ENCODE assay signal across 18 cellular contexts in the genomic region with DNA sequence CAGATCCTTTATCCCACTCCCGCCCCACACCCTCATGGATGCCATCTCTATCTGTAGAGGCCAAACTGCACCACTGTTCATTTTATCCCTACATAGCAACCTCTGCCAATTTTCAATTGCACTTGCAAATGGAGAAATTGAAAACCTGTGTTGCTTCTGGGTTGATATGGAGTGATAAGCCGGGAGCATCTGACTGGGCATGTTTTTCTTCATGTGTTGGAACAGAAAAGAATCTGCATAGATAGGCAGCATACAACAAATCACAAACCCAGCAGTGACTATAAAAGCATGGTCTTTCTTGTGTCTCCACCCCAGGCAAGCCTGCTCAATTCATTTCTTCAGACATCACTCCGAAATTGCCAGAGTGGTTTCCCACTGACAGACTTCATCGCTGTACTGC.
A peak's percentile ranks its signal among the peaks of the same experiment; 100 is the strongest.
DNase-seq lines count a peak whose midpoint lies in the region; ATAC-seq and TF ChIP-seq lines count a peak whose summit lies in the region.
"Had no signal": no experiment of that assay in that cellular context is flagged by ENCODE, and none has a peak within 500 bp of the region (broad histone marks: within the 10 kb centered on the region; RNA-seq: fewer than 3 reads in every experiment).

No MANE protein-coding gene starts in this region.

- H3K18ac ChIP-seq in mesenchymal stem cell (ENCODE audit: low read depth in 1 of 2, low read length in 2 of 2) (no peak overlapping the region), H9 (ENCODE audit: insufficient read length, low read depth, low read length) (no peak overlapping the region)

- H3K9me3 Mint-ChIP-seq in H9, result no peaks in the 10 kb centered on the region
- H3K9me3 Mint-ChIP-seq in CD8-positive, alpha-beta T cell, result no peaks in the 10 kb centered on the region

- peaks cover 15% of the 10 kb centered on the region for H3K4me1 ChIP-seq in BE2C
- H3K4me1 ChIP-seq in SK-N-SH (ENCODE audit: control insufficient read depth in 1 of 2, insufficient read depth in 2 of 2, low read depth in 1 of 2, low read length in 1 of 2), result peaks cover 0 to 14% of the 10 kb centered on the region in 2 experiments; a peak in 2 of 4 replicates
- peaks cover 1% of the 10 kb centered on the region for H3K4me1 ChIP-seq in mesenchymal stem cell (ENCODE audit: control insufficient read depth, insufficient read depth, low read depth, low read length)
- H3K4me1 ChIP-seq in H9 (ENCODE audit: insufficient read depth, low read length), result no peaks in the 10 kb centered on the region
- no peaks in the 10 kb centered on the region for H3K4me1 ChIP-seq in CD8-positive, alpha-beta T cell (ENCODE audit: insufficient read depth, low read length)
- H3K4me1 ChIP-seq: A549, BLaER1, Caco-2 had no signal

- no peaks in the 10 kb centered on the region for H3K27me3 ChIP-seq in BE2C
- no peaks in the 10 kb centered on the region for H3K27me3 ChIP-seq in SK-N-SH (ENCODE audit: insufficient read depth)
- no peaks in the 10 kb centered on the region for H3K27me3 ChIP-seq in mesenchymal stem cell (ENCODE audit: control insufficient read depth in 1 of 2, insufficient read depth in 1 of 2, low read length in 2 of 2)
- no peaks in the 10 kb centered on the region for H3K27me3 ChIP-seq in H9 (ENCODE audit: insufficient read depth, low read length)
- H3K27me3 ChIP-seq in CD8-positive, alpha-beta T cell (ENCODE audit: insufficient read depth, low read length), result no peaks in the 10 kb centered on the region
- H3K27me3 ChIP-seq: BLaER1 had no signal

- POLR2A ChIA-PET in SK-N-SH (lab: Yijun Ruan, JAX), result no interaction called here
- POLR2A ChIA-PET in CD8-positive, alpha-beta T cell (lab: Charles Lee), result no interaction called here

- H2BK120ac ChIP-seq in mesenchymal stem cell (ENCODE audit: low read depth, low read length) (no peak overlapping the region), H9 (ENCODE audit: low read depth, low read length, poor library complexity, severe bottlenecking) (no peak overlapping the region)

- H3K9me2 ChIP-seq in SK-N-SH, result no peaks in the 10 kb centered on the region

- H4K8ac ChIP-seq in mesenchymal stem cell (ENCODE audit: low read length) (no peak overlapping the region), H9 (replicated peaks; ENCODE audit: insufficient read length, low read depth, low read length) (no peak overlapping the region)

- H3K4me1 Mint-ChIP-seq in H9, result peaks cover 6 to 9% of the 10 kb centered on the region in 2 experiments
- H3K4me1 Mint-ChIP-seq in CD8-positive, alpha-beta T cell (ENCODE audit: low read depth), result no peaks in the 10 kb centered on the region
- H3K4me1 Mint-ChIP-seq: B cell; CD14-positive monocyte; CD4-positive, alpha-beta memory T cell; CD4-positive, CD25-positive, alpha-beta regulatory T cell had no signal

- H4K5ac ChIP-seq in H9 (ENCODE audit: insufficient read length, low read depth, low read length), result no peak overlapping the region

- no peak overlapping the region for H3K56ac ChIP-seq in H9 (ENCODE audit: insufficient read length, low read depth, low read length)

- DNase-seq in BE2C (peak; percentile 23), SK-N-SH (peak; percentile 48), mesenchymal stem cell (no peak), H9 (no peak)
- DNase-seq in CD8-positive, alpha-beta T cell, result no peak
- DNase-seq: AML-193; C1 segment of cervical spinal cord; Caco-2; Calu3; CD4-positive, alpha-beta memory T cell; CD4-positive, CD25-positive, alpha-beta regulatory T cell; DMS79 treated with DMSO at 0.1 percent for 48 hours; GF-D8 had no signal

- no peak overlapping the region for H3K9ac ChIP-seq in SK-N-SH
- H3K9ac ChIP-seq in mesenchymal stem cell (ENCODE audit: low read length), result no peak overlapping the region
- no peak overlapping the region for H3K9ac ChIP-seq in H9 (ENCODE audit: extremely low read depth, insufficient read length, low read length)
- H3K9ac ChIP-seq: BLaER1 had no signal

- TF ChIP-seq EP300 in SK-N-SH (IDR thresholded peaks at IDR 0.05; ENCODE audit: borderline replicate concordance in 1 of 2, low read depth in 1 of 2, low read length in 1 of 2), result peak in 1 of 2 experiments; percentile 91; a peak in 2 of 4 replicates

- H3T11ph ChIP-seq in H9 (ENCODE audit: low read length), result no peak overlapping the region

- CTCF ChIA-PET in SK-N-SH (lab: Yijun Ruan, JAX), result interaction anchor here (1.3 kb wide), 1 partner anchor 227 kb away, joined by 3 read pairs; no protein-coding TSS in a partner anchor
- CTCF ChIA-PET in CD8-positive, alpha-beta T cell (lab: Charles Lee), result no interaction called here

- no peak overlapping the region for H3K27ac Mint-ChIP-seq in H9
- no peak overlapping the region for H3K27ac Mint-ChIP-seq in CD8-positive, alpha-beta T cell
- H3K27ac Mint-ChIP-seq: B cell; CD14-positive monocyte; CD4-positive, alpha-beta memory T cell; CD4-positive, CD25-positive, alpha-beta regulatory T cell had no signal

- H2AK5ac ChIP-seq in mesenchymal stem cell (ENCODE audit: low read length, severe bottlenecking) (peak overlapping the region; percentile 62), H9 (ENCODE audit: insufficient read length, low read length) (no peak overlapping the region)

- H3K23ac ChIP-seq in mesenchymal stem cell (ENCODE audit: low read length in 2 of 2) (no peak overlapping the region), H9 (ENCODE audit: insufficient read length, low read depth, low read length) (no peak overlapping the region)

- intact Hi-C loops in CD8-positive, alpha-beta T cell (cut with DNase I, micrococcal nuclease), result no loop called here

- H3K36me3 Mint-ChIP-seq in H9 (ENCODE audit: insufficient read depth in 1 of 3, low read depth in 3 of 3), result no peaks in the 10 kb centered on the region; a peak in 1 of 7 replicates
- no peaks in the 10 kb centered on the region for H3K36me3 Mint-ChIP-seq in CD8-positive, alpha-beta T cell
- H3K36me3 Mint-ChIP-seq: CD14-positive monocyte; CD4-positive, alpha-beta memory T cell; CD4-positive, CD25-positive, alpha-beta regulatory T cell had no signal

- 47% methylated on average over 4 of the region's 4 CpGs for WGBS in SK-N-SH (ENCODE audit: low lambda C conversion rate)
- WGBS in mesenchymal stem cell, result 85% methylated on average over 3 of the region's 4 CpGs
- WGBS in H9 (ENCODE audit: extremely low coverage, insufficient read length, low lambda C conversion rate), result no CpG with 5 or more reads among the region's 4 CpGs

- H3K9me3 ChIP-seq in BE2C, result no peaks in the 10 kb centered on the region
- no peaks in the 10 kb centered on the region for H3K9me3 ChIP-seq in SK-N-SH
- no peaks in the 10 kb centered on the region for H3K9me3 ChIP-seq in mesenchymal stem cell (ENCODE audit: control insufficient read depth, low read length)
- H3K9me3 ChIP-seq in H9 (ENCODE audit: control insufficient read depth, low read depth, low read length), result no peaks in the 10 kb centered on the region
- no peaks in the 10 kb centered on the region for H3K9me3 ChIP-seq in CD8-positive, alpha-beta T cell (ENCODE audit: low read length)
- H3K9me3 ChIP-seq: A549, BLaER1, Caco-2 had no signal

- H4K91ac ChIP-seq in mesenchymal stem cell (ENCODE audit: low read length) (no peak overlapping the region), H9 (ENCODE audit: insufficient read length, low read depth, low read length) (no peak overlapping the region)

- H2AFZ ChIP-seq in SK-N-SH (ENCODE audit: low read depth) (no peak overlapping the region), mesenchymal stem cell (ENCODE audit: low read depth, low read length) (no peak overlapping the region), H9 (ENCODE audit: low read length) (no peak overlapping the region)

- no peak overlapping the region for H3K4ac ChIP-seq in mesenchymal stem cell (ENCODE audit: low read depth in 1 of 2, low read length in 2 of 2)
- no peak overlapping the region for H3K4ac ChIP-seq in H9 (ENCODE audit: low read depth, low read length)

- H3K27ac ChIP-seq in SK-N-SH (ENCODE audit: low read depth in 2 of 2, low read length in 1 of 2) (peak overlapping the region in 1 of 2 experiments; percentile 93; a peak in 2 of 4 replicates), mesenchymal stem cell (ENCODE audit: low read length, poor library complexity, severe bottlenecking) (no peak overlapping the region), H9 (ENCODE audit: insufficient read length, low read depth, low read length) (no peak overlapping the region)
- H3K27ac ChIP-seq in CD8-positive, alpha-beta T cell (ENCODE audit: low read depth, low read length), result no peak overlapping the region
- H3K27ac ChIP-seq: 22Rv1, A549, BLaER1 had no signal

- TF ChIP-seq RAD21 in SK-N-SH (IDR thresholded peaks at IDR 0.05; ENCODE audit: low read length), result no peak

- H2BK12ac ChIP-seq in mesenchymal stem cell (ENCODE audit: low read length in 2 of 2) (no peak overlapping the region), H9 (ENCODE audit: insufficient read length, low read depth, low read length) (no peak overlapping the region)

- H2BK5ac ChIP-seq in mesenchymal stem cell (ENCODE audit: low read depth, low read length, poor library complexity, severe bottlenecking) (no peak overlapping the region), H9 (ENCODE audit: insufficient read length, low read length) (no peak overlapping the region)

- H4K20me1 ChIP-seq in SK-N-SH (ENCODE audit: insufficient read depth), result no peaks in the 10 kb centered on the region
- no peaks in the 10 kb centered on the region for H4K20me1 ChIP-seq in H9 (ENCODE audit: control insufficient read depth, insufficient read depth, insufficient read length)
- H4K20me1 ChIP-seq: BLaER1 had no signal

- H2BK20ac ChIP-seq in H9 (ENCODE audit: low read depth, low read length, poor library complexity, severe bottlenecking), result no peak overlapping the region

- H3K23me2 ChIP-seq in H9 (ENCODE audit: insufficient read length, low read depth, low read length, poor library complexity, severe bottlenecking), result no peaks in the 10 kb centered on the region

- H3K4me2 ChIP-seq in SK-N-SH (no peak overlapping the region), mesenchymal stem cell (ENCODE audit: low read length, poor library complexity, severe bottlenecking) (no peak overlapping the region), H9 (ENCODE audit: insufficient read depth, insufficient read length, low read length) (no peak overlapping the region)
- H3K4me2 ChIP-seq: A549, BLaER1 had no signal

- H3K4me3 Mint-ChIP-seq in H9, result no peak overlapping the region
- H3K4me3 Mint-ChIP-seq in CD8-positive, alpha-beta T cell, result no peak overlapping the region
- H3K4me3 Mint-ChIP-seq: B cell; CD14-positive monocyte; CD4-positive, alpha-beta memory T cell; CD4-positive, CD25-positive, alpha-beta regulatory T cell had no signal

- H3K27me3 Mint-ChIP-seq in H9 (ENCODE audit: low read depth), result peaks cover 2% of the 10 kb centered on the region; the same call in 1 of the 2 replicates
- peaks cover 2% of the 10 kb centered on the region for H3K27me3 Mint-ChIP-seq in CD8-positive, alpha-beta T cell (ENCODE audit: low read depth)
- H3K27me3 Mint-ChIP-seq: CD4-positive, CD25-positive, alpha-beta regulatory T cell had no signal

- no peaks in the 10 kb centered on the region for H3K79me2 ChIP-seq in SK-N-SH (ENCODE audit: insufficient read depth)
- H3K79me2 ChIP-seq in H9 (ENCODE audit: insufficient read depth, low read length), result no peaks in the 10 kb centered on the region

- ATAC-seq in CD8-positive, alpha-beta T cell, result no peak
- ATAC-seq: A549 had no signal

- TF ChIP-seq CTCF in BE2C (IDR thresholded peaks at IDR 0.05; ENCODE audit: low read depth, low read length) (no peak), SK-N-SH (IDR thresholded peaks at IDR 0.05) (no peak), H9 (conservative IDR thresholded peaks at IDR 0.05) (no peak)
- TF ChIP-seq CTCF in CD8-positive, alpha-beta T cell (IDR thresholded peaks at IDR 0.05), result no peak

- H3K79me1 ChIP-seq in mesenchymal stem cell (replicated peaks; ENCODE audit: low read length, poor library complexity, severe bottlenecking) (no peaks in the 10 kb centered on the region), H9 (ENCODE audit: insufficient read depth, low read depth, low read length, poor library complexity, severe bottlenecking) (no peaks in the 10 kb centered on the region)

- H3K36me3 ChIP-seq in BE2C (no peaks in the 10 kb centered on the region), SK-N-SH (replicated peaks in 1 of 2; ENCODE audit: control insufficient read depth in 1 of 2, insufficient read depth in 2 of 2, low read length in 1 of 2) (no peaks in the 10 kb centered on the region), mesenchymal stem cell (ENCODE audit: control insufficient read depth in 1 of 2, insufficient read depth in 2 of 2, low read depth in 1 of 2, low read length in 2 of 2) (no peaks in the 10 kb centered on the region)
- no peaks in the 10 kb centered on the region for H3K36me3 ChIP-seq in CD8-positive, alpha-beta T cell (ENCODE audit: insufficient read depth, low read length)
- H3K36me3 ChIP-seq: BLaER1 had no signal

- H3K4me3 ChIP-seq in BE2C (ENCODE audit: low read depth, low read length), result no peak overlapping the region
- H3K4me3 ChIP-seq in SK-N-SH (ENCODE audit: low read depth in 2 of 2, low read length in 1 of 2), result no peak overlapping the region
- no peak overlapping the region for H3K4me3 ChIP-seq in mesenchymal stem cell (ENCODE audit: insufficient read depth in 1 of 2, low read depth in 1 of 2, low read length in 2 of 2)
- H3K4me3 ChIP-seq in CD8-positive, alpha-beta T cell (ENCODE audit: low read depth, low read length), result no peak overlapping the region
- H3K4me3 ChIP-seq: A549, BLaER1 had no signal

- H3K14ac ChIP-seq in mesenchymal stem cell (ENCODE audit: low read length in 2 of 2) (no peak overlapping the region), H9 (ENCODE audit: insufficient read depth, low read length) (no peak overlapping the region)

- H3F3A ChIP-seq in SK-N-SH (replicated peaks; ENCODE audit: insufficient read depth), result peaks cover 5% of the 10 kb centered on the region

- H2BK15ac ChIP-seq in mesenchymal stem cell (ENCODE audit: low read depth, poor library complexity, severe bottlenecking) (no peak overlapping the region), H9 (ENCODE audit: low read depth, low read length) (no peak overlapping the region)

Comparison
In these comparisons a context has a peak if more than half of its experiments do, and no peak if none do; other contexts are left out.
1. DNase-seq: peak in BE2C (single experiment) and SK-N-SH (single experiment); none in mesenchymal stem cell (single experiment), H9 (single experiment) and CD8-positive, alpha-beta T cell (0 of 7).